12 cellular contexts compared by ENCODE assay signal in the genomic region with DNA sequence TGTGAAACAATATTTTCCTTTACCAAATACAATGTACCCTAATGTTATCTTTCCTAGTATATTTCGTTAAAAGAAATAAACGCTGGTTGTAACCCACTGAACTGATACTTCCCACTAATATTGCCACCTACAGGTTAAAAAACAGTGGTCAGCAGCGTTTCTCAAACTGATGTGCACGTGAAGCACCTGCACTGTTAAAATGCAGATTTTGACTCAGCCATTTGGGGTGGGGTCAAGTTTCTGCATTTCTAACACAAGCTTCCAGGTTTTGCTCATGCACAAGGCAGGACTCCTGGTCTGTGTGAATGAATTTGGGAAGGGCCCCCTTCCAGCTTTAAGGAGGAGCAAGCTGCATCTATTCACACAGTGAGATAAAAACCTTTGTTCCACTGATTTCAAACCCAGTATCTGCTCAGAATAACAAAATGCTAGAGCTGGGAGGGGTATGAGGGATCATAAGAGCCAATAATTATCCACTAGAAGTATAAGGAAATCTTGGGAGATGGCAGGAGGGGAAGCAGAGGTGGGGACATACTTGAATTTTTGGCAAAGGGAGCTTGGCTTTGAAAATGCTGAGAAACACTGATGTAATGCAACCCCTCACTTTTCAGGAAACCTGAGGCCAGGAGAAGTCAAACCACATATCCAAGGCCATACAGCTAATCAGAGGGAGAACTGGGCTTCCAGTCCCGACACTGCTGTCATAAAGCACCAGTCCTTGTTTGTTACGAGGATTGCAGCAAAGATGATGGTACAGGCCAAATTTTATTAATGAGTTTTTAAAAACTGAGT.
DNase-seq lines count a peak whose midpoint lies in the region; ATAC-seq lines count a peak whose summit lies in the region.
"Had no signal": no experiment of that assay in that cellular context is flagged by ENCODE, and none has a peak within 500 bp of the region (broad histone marks: within the 10 kb centered on the region; RNA-seq: fewer than 3 reads in every experiment).

No MANE protein-coding gene starts in this region.

- peak; percentile 45 for DNase-seq in HCEC 1CT
- no peak for DNase-seq in NOMO-1 treated with DMSO at 0.1 percent for 48 hours (lab: John Stamatoyannopoulos, UW; ENCODE audit: unreplicated experiment)
- DNase-seq in NCI-H2029 treated with DMSO at 0.1 percent for 48 hours (lab: John Stamatoyannopoulos, UW), result no peak
- DNase-seq: activated CD4-positive, alpha-beta T cell treated with anti-CD3 and anti-CD28 coated beads, Interleukin-2, amount 10 ng/mL, durations not matched to agents 24 days and 14 days; activated naive CD8-positive, alpha-beta T cell treated with anti-CD3 and anti-CD28 coated beads, Interleukin-2, amount 10 ng/mL, durations not matched to agents 7 days and 5 days; NCI-H187 treated with DMSO at 0.1 percent for 48 hours; RPMI8226 had no signal

- no peaks in the 10 kb centered on the region for H3K9me3 ChIP-seq in iPS-15b (ENCODE audit: control insufficient read depth, insufficient read depth, low read length)
- no peaks in the 10 kb centered on the region for H3K9me3 ChIP-seq in skeletal muscle satellite cell (replicated peaks; ENCODE audit: low read length)

- peaks cover 53% of the 10 kb centered on the region for H3K4me1 Mint-ChIP-seq in activated T-helper 17 cell treated with anti-CD3 and anti-CD28 coated beads, Interleukin-2, amount 50 U/mL, for 72 hours

- peak overlapping the region; percentile 20 for H3K4me3 Mint-ChIP-seq in activated T-helper 17 cell treated with anti-CD3 and anti-CD28 coated beads, Interleukin-2, amount 50 U/mL, for 72 hours
- H3K4me3 Mint-ChIP-seq: activated CD4-positive, alpha-beta T cell treated with anti-CD3 and anti-CD28 coated beads, Interleukin-2, amount 10 ng/mL, durations not matched to agents 24 days and 14 days; activated naive CD8-positive, alpha-beta T cell treated with anti-CD3 and anti-CD28 coated beads, Interleukin-2, amount 10 ng/mL, durations not matched to agents 7 days and 5 days had no signal

- no peak overlapping the region for H3K27ac Mint-ChIP-seq in activated T-helper 17 cell treated with anti-CD3 and anti-CD28 coated beads, Interleukin-2, amount 50 U/mL, for 72 hours
- H3K27ac Mint-ChIP-seq: activated CD4-positive, alpha-beta T cell treated with anti-CD3 and anti-CD28 coated beads, Interleukin-2, amount 10 ng/mL, durations not matched to agents 24 days and 14 days; activated naive CD8-positive, alpha-beta T cell treated with anti-CD3 and anti-CD28 coated beads, Interleukin-2, amount 10 ng/mL, durations not matched to agents 7 days and 5 days had no signal

- H3K4me2 ChIP-seq in skeletal muscle satellite cell (ENCODE audit: low read length), result peak overlapping the region; percentile 72

- H3K4me3 ChIP-seq in iPS-15b (ENCODE audit: low read depth, low read length), result no peak overlapping the region
- H3K4me3 ChIP-seq in skeletal muscle satellite cell (ENCODE audit: low read length), result no peak overlapping the region

- no peaks in the 10 kb centered on the region for H3K27me3 Mint-ChIP-seq in activated T-helper 17 cell treated with anti-CD3 and anti-CD28 coated beads, Interleukin-2, amount 50 U/mL, for 72 hours
- H3K27me3 Mint-ChIP-seq: activated CD4-positive, alpha-beta T cell treated with anti-CD3 and anti-CD28 coated beads, Interleukin-2, amount 10 ng/mL, durations not matched to agents 24 days and 14 days; activated naive CD8-positive, alpha-beta T cell treated with anti-CD3 and anti-CD28 coated beads, Interleukin-2, amount 10 ng/mL, durations not matched to agents 7 days and 5 days had no signal

- H3K36me3 Mint-ChIP-seq in activated T-helper 17 cell treated with anti-CD3 and anti-CD28 coated beads, Interleukin-2, amount 50 U/mL, for 72 hours (ENCODE audit: low read depth), result no peaks in the 10 kb centered on the region

- H3K27me3 ChIP-seq in iPS-15b (ENCODE audit: control insufficient read depth, insufficient read depth, low read length) (no peaks in the 10 kb centered on the region), skeletal muscle satellite cell (ENCODE audit: control insufficient read depth, insufficient read depth, low read length) (no peaks in the 10 kb centered on the region)

- no peak for ATAC-seq in activated T-helper 17 cell treated with anti-CD3 and anti-CD28 coated beads, Interleukin-2, amount 50 U/mL, for 72 hours (replicated peaks)
- ATAC-seq in GM21423 (IDR thresholded peaks at IDR 0.05; ENCODE audit: unreplicated experiment) (no peak), HG03045 (IDR thresholded peaks at IDR 0.05; ENCODE audit: unreplicated experiment) (no peak)

- H3K36me3 ChIP-seq in iPS-15b (ENCODE audit: control insufficient read depth, insufficient read depth, low read length) (no peaks in the 10 kb centered on the region), skeletal muscle satellite cell (ENCODE audit: insufficient read depth, low read length) (peaks cover 4% of the 10 kb centered on the region)

- no peaks in the 10 kb centered on the region for H3K9me3 Mint-ChIP-seq in activated T-helper 17 cell treated with anti-CD3 and anti-CD28 coated beads, Interleukin-2, amount 50 U/mL, for 72 hours
- H3K9me3 Mint-ChIP-seq: activated CD4-positive, alpha-beta T cell treated with anti-CD3 and anti-CD28 coated beads, Interleukin-2, amount 10 ng/mL, durations not matched to agents 24 days and 14 days; activated naive CD8-positive, alpha-beta T cell treated with anti-CD3 and anti-CD28 coated beads, Interleukin-2, amount 10 ng/mL, durations not matched to agents 7 days and 5 days had no signal

- H3K9ac ChIP-seq in iPS-15b (ENCODE audit: low read depth, low read length) (peak overlapping the region; percentile 17), skeletal muscle satellite cell (ENCODE audit: low read depth, low read length) (peak overlapping the region; percentile 81)

- H3K4me1 ChIP-seq in iPS-15b (ENCODE audit: control insufficient read depth, insufficient read depth, low read length), result peaks cover 17% of the 10 kb centered on the region
- H3K4me1 ChIP-seq in skeletal muscle satellite cell (ENCODE audit: control insufficient read depth, insufficient read depth, low read length), result peaks cover 97% of the 10 kb centered on the region
